ENCODE assay signal across 11 cellular contexts in the genomic region with DNA sequence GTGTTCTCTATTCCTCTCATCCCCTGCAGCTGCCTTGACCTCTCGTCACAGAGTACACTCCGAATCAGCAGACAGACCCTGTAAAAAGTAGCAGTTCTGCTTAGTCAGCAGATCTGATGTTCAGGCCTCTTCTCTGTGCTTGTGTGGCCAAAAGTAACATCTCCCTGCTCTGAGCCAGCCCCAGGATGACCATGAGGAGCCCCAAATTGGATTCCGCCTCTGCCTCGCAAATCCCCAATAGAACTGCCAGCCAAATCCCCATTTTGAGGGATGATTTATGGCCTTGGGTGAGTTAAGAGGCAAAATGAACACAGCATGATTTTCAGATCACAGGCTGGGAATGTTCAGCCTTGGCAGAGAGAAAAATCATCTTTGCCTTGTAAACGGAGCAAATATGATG.
DNase-seq lines count a peak whose midpoint lies in the region; ATAC-seq and TF ChIP-seq lines count a peak whose summit lies in the region.
"Had no signal": no experiment of that assay in that cellular context is flagged by ENCODE, and none has a peak within 500 bp of the region (broad histone marks: within the 10 kb centered on the region; RNA-seq: fewer than 3 reads in every experiment).

No MANE protein-coding gene starts in this region.

- no peaks in the 10 kb centered on the region for H3K27me3 Mint-ChIP-seq in CD8-positive, alpha-beta memory T cell

- no peak overlapping the region for H3K27ac Mint-ChIP-seq in stimulated activated effector memory CD8-positive, alpha-beta T cell treated with anti-CD3 and anti-CD28 coated beads, Interleukin-12 subunit alpha, Interleukin-12 subunit beta, amount 100 ng/mL, for 72 hours
- H3K27ac Mint-ChIP-seq in CD8-positive, alpha-beta memory T cell: peak overlapping the region in 1 of 8 donors; percentile 38

- H3K9me3 Mint-ChIP-seq in stimulated activated effector memory CD8-positive, alpha-beta T cell treated with anti-CD3 and anti-CD28 coated beads, Interleukin-12 subunit alpha, Interleukin-12 subunit beta, amount 100 ng/mL, for 72 hours: no peaks in the 10 kb centered on the region
- no peaks in the 10 kb centered on the region for H3K9me3 Mint-ChIP-seq in CD8-positive, alpha-beta memory T cell

- no peaks in the 10 kb centered on the region for H3K27me3 ChIP-seq in adrenal gland
- H3K27me3 ChIP-seq in prostate gland (replicated peaks; ENCODE audit: insufficient read depth): no peaks in the 10 kb centered on the region
- H3K27me3 ChIP-seq in CD8-positive, alpha-beta memory T cell (ENCODE audit: insufficient read depth, low read length, poor library complexity, severe bottlenecking): no peaks in the 10 kb centered on the region

- intact Hi-C loops in adrenal gland (cut with DNase I) (no loop called here), left cardiac atrium (cut with DNase I) (no loop called here), prostate gland (cut with DNase I) (loop anchor here (2.0 to 10.0 kb wide), 4 partner anchors 35 to 101 kb away; partner anchors contain the start of gene MAN1C1)

- WGBS in adrenal gland, 4 donors: 21 to 31% (median 28%) methylated on average over 4 to 5 of the region's 5 CpGs
- 15% methylated on average over 5 of the region's 5 CpGs for WGBS in prostate gland

- ATAC-seq in left cardiac atrium (peak; percentile 7 to 10), GM19463 (IDR thresholded peaks at IDR 0.05; ENCODE audit: unreplicated experiment) (no peak)
- ATAC-seq in stimulated activated effector memory CD8-positive, alpha-beta T cell treated with anti-CD3 and anti-CD28 coated beads, Interleukin-12 subunit alpha, Interleukin-12 subunit beta, amount 100 ng/mL, for 72 hours: no peak
- ATAC-seq: HCT116 had no signal

- peak in 1 of 2 donors; percentile 33 for TF ChIP-seq POLR2A in adrenal gland (IDR thresholded peaks at IDR 0.05)
- TF ChIP-seq POLR2A in prostate gland (IDR thresholded peaks at IDR 0.05): no peak

- H3K4me1 ChIP-seq in adrenal gland (replicated peaks in 1 of 2) (peaks cover 29 to 66% of the 10 kb centered on the region in 2 donors), prostate gland (replicated peaks) (no peaks in the 10 kb centered on the region)
- H3K4me1 ChIP-seq in CD8-positive, alpha-beta memory T cell (ENCODE audit: insufficient read depth, low read length): peaks cover 36% of the 10 kb centered on the region

- H3K4me3 ChIP-seq in adrenal gland (no peak overlapping the region), prostate gland (no peak overlapping the region)
- H3K4me3 ChIP-seq in CD8-positive, alpha-beta memory T cell (ENCODE audit: low read length): no peak overlapping the region

- H3K36me3 ChIP-seq in adrenal gland (replicated peaks in 1 of 2) (no peaks in the 10 kb centered on the region), prostate gland (no peaks in the 10 kb centered on the region)
- no peaks in the 10 kb centered on the region for H3K36me3 ChIP-seq in CD8-positive, alpha-beta memory T cell (ENCODE audit: insufficient read depth, low read length)

- H3K9me3 ChIP-seq in adrenal gland (replicated peaks in 1 of 3) (no peaks in the 10 kb centered on the region), prostate gland (no peaks in the 10 kb centered on the region)
- H3K9me3 ChIP-seq in CD8-positive, alpha-beta memory T cell (ENCODE audit: low read length): no peaks in the 10 kb centered on the region

- peaks cover 18% of the 10 kb centered on the region for H3K4me1 Mint-ChIP-seq in stimulated activated effector memory CD8-positive, alpha-beta T cell treated with anti-CD3 and anti-CD28 coated beads, Interleukin-12 subunit alpha, Interleukin-12 subunit beta, amount 100 ng/mL, for 72 hours
- H3K4me1 Mint-ChIP-seq in CD8-positive, alpha-beta memory T cell: peaks cover 9 to 32% (median 17%) of the 10 kb centered on the region in 3 donors

- CTCF ChIA-PET in CD8-positive, alpha-beta memory T cell (lab: Charles Lee): no interaction called here

- H3K36me3 Mint-ChIP-seq in stimulated activated effector memory CD8-positive, alpha-beta T cell treated with anti-CD3 and anti-CD28 coated beads, Interleukin-12 subunit alpha, Interleukin-12 subunit beta, amount 100 ng/mL, for 72 hours: no peaks in the 10 kb centered on the region
- peaks cover 0 to 9% (median 4%) of the 10 kb centered on the region in 3 donors for H3K36me3 Mint-ChIP-seq in CD8-positive, alpha-beta memory T cell

- no peak for TF ChIP-seq CTCF in adrenal gland (IDR thresholded peaks at IDR 0.05)
- no peak for TF ChIP-seq CTCF in prostate gland (IDR thresholded peaks at IDR 0.05)

- peak overlapping the region; percentile 78 to 96 (median 95) for H3K27ac ChIP-seq in adrenal gland
- H3K27ac ChIP-seq in prostate gland: peak overlapping the region; percentile 31 to 63
- no peak overlapping the region for H3K27ac ChIP-seq in CD8-positive, alpha-beta memory T cell (ENCODE audit: low read depth, low read length)

- no peak overlapping the region for H3K4me3 Mint-ChIP-seq in stimulated activated effector memory CD8-positive, alpha-beta T cell treated with anti-CD3 and anti-CD28 coated beads, Interleukin-12 subunit alpha, Interleukin-12 subunit beta, amount 100 ng/mL, for 72 hours
- H3K4me3 Mint-ChIP-seq in CD8-positive, alpha-beta memory T cell: no peak overlapping the region

- DNase-seq in AG20443 (ENCODE audit: low spot score) (peak; percentile 69), adrenal gland (peak in 6 of 7 donors; percentile 54 to 82 (median 68)), left cardiac atrium (no peak), prostate gland (ENCODE audit: low spot score) (no peak), SKM-1 (lab: John Stamatoyannopoulos, UW; ENCODE audit: unreplicated experiment) (no peak)
- DNase-seq in stimulated activated effector memory CD8-positive, alpha-beta T cell treated with anti-CD3 and anti-CD28 coated beads, Interleukin-12 subunit alpha, Interleukin-12 subunit beta, amount 100 ng/mL, for 72 hours (ENCODE audit: low spot score in 2 of 2): no peak
- DNase-seq in CD8-positive, alpha-beta memory T cell: no peak
- DNase-seq: activated naive CD4-positive, alpha-beta T cell treated with Interleukin-2 at 50 U/mL for 16 hours; nucleus accumbens had no signal

- POLR2A ChIA-PET in CD8-positive, alpha-beta memory T cell (lab: Charles Lee): no interaction called here

Comparison
In these comparisons a context has a peak if more than half of its experiments do, and no peak if none do; other contexts are left out.
1. DNase-seq: peak in AG20443 (single experiment) and adrenal gland (6 of 7); none in left cardiac atrium (single experiment), prostate gland (single experiment), stimulated activated effector memory CD8-positive, alpha-beta T cell treated with anti-CD3 and anti-CD28 coated beads, Interleukin-12 subunit alpha, Interleukin-12 subunit beta, amount 100 ng/mL, for 72 hours (0 of 2), CD8-positive, alpha-beta memory T cell (0 of 5) and SKM-1 (single experiment).
2. ATAC-seq: peak in left cardiac atrium (2 of 2); none in stimulated activated effector memory CD8-positive, alpha-beta T cell treated with anti-CD3 and anti-CD28 coated beads, Interleukin-12 subunit alpha, Interleukin-12 subunit beta, amount 100 ng/mL, for 72 hours (single experiment) and GM19463 (single experiment).